25 cellular contexts compared by ENCODE assay signal in genomic region chr2:194380011-194380410, GRCh38.
A peak's percentile ranks its signal among the peaks of the same experiment; 100 is the strongest.
DNase-seq lines count a peak whose midpoint lies in the region; ATAC-seq lines count a peak whose summit lies in the region.
"Had no signal": no experiment of that assay in that cellular context is flagged by ENCODE, and none has a peak within 500 bp of the region (broad histone marks: within the 10 kb centered on the region; RNA-seq: fewer than 3 reads in every experiment).

No MANE protein-coding gene starts in this region.

- H3K9me2 ChIP-seq in Karpas-422 (replicated peaks; ENCODE audit: insufficient read depth, low read length): no peaks in the 10 kb centered on the region

- no peaks in the 10 kb centered on the region for H3K4me1 Mint-ChIP-seq in activated naive CD8-positive, alpha-beta T cell treated with anti-CD3 and anti-CD28 coated beads for 36 hours
- H3K4me1 Mint-ChIP-seq: CD14-positive monocyte, GM23338 had no signal

- H3K79me2 ChIP-seq in Karpas-422 (ENCODE audit: low read length) (no peaks in the 10 kb centered on the region), trophoblast cell (ENCODE audit: control insufficient read depth, insufficient read depth, low read length, poor library complexity) (no peaks in the 10 kb centered on the region)

- H3K27me3 ChIP-seq in Karpas-422 (ENCODE audit: low read length): no peaks in the 10 kb centered on the region
- no peaks in the 10 kb centered on the region for H3K27me3 ChIP-seq in trophoblast cell (ENCODE audit: insufficient read depth, low read length)
- H3K27me3 ChIP-seq: body of pancreas, colonic mucosa, right lobe of liver, stomach had no signal

- H3K27ac ChIP-seq in Karpas-422 (ENCODE audit: low read length): no peak overlapping the region
- no peak overlapping the region for H3K27ac ChIP-seq in trophoblast cell (ENCODE audit: low read depth, low read length)
- H3K27ac ChIP-seq: body of pancreas, colonic mucosa, right lobe of liver, stomach, VCaP had no signal

- H4K91ac ChIP-seq in trophoblast cell (ENCODE audit: low read depth, low read length): no peak overlapping the region

- H3K36me3 Mint-ChIP-seq in activated naive CD8-positive, alpha-beta T cell treated with anti-CD3 and anti-CD28 coated beads for 36 hours: no peaks in the 10 kb centered on the region
- H3K36me3 Mint-ChIP-seq: activated naive CD4-positive, alpha-beta T cell treated with anti-CD3 and anti-CD28 coated beads, Interleukin-2, amount 50 U/mL, for 72 hours; CD14-positive monocyte had no signal

- H2BK120ac ChIP-seq in trophoblast cell (ENCODE audit: insufficient read depth, low read length, poor library complexity): no peak overlapping the region

- H3K9me3 Mint-ChIP-seq in activated naive CD8-positive, alpha-beta T cell treated with anti-CD3 and anti-CD28 coated beads for 36 hours: peaks cover 8% of the 10 kb centered on the region

- no peaks in the 10 kb centered on the region for H4K20me1 ChIP-seq in Karpas-422 (ENCODE audit: insufficient read depth, low read depth, low read length)

- H3K9me3 ChIP-seq in Karpas-422 (ENCODE audit: low read length) (peaks cover 40% of the 10 kb centered on the region), trophoblast cell (ENCODE audit: insufficient read depth, low read depth, low read length) (no peaks in the 10 kb centered on the region)
- H3K9me3 ChIP-seq: body of pancreas, colonic mucosa, right lobe of liver had no signal

- no peaks in the 10 kb centered on the region for H3K79me1 ChIP-seq in trophoblast cell (ENCODE audit: low read length)

- H3K27me3 Mint-ChIP-seq in activated naive CD8-positive, alpha-beta T cell treated with anti-CD3 and anti-CD28 coated beads for 36 hours: no peaks in the 10 kb centered on the region
- H3K27me3 Mint-ChIP-seq: activated T-cell treated with anti-CD3 and anti-CD28 coated beads, Interleukin-2, amount 50 U/mL, for 24 hours had no signal

- no peak overlapping the region for H3K4me2 ChIP-seq in Karpas-422 (ENCODE audit: low read depth, low read length, poor library complexity, severe bottlenecking)
- H3K4me2 ChIP-seq in trophoblast cell (ENCODE audit: low read length): no peak overlapping the region
- H3K4me2 ChIP-seq: GM23338 had no signal

- H3K14ac ChIP-seq in trophoblast cell (ENCODE audit: low read length): no peak overlapping the region

- H3K4me3 Mint-ChIP-seq in activated naive CD8-positive, alpha-beta T cell treated with anti-CD3 and anti-CD28 coated beads for 36 hours: no peak overlapping the region
- H3K4me3 Mint-ChIP-seq: activated T-cell treated with anti-CD3 and anti-CD28 coated beads, Interleukin-2, amount 50 U/mL, for 24 hours; CD14-positive monocyte; GM23338 had no signal

- H2BK5ac ChIP-seq in trophoblast cell (ENCODE audit: low read depth, low read length, poor library complexity): no peak overlapping the region

- H3K9ac ChIP-seq in Karpas-422 (ENCODE audit: low read length) (no peak overlapping the region), trophoblast cell (ENCODE audit: low read length) (no peak overlapping the region)

- H3K27ac Mint-ChIP-seq in activated naive CD8-positive, alpha-beta T cell treated with anti-CD3 and anti-CD28 coated beads for 36 hours: no peak overlapping the region
- H3K27ac Mint-ChIP-seq: activated naive CD4-positive, alpha-beta T cell treated with anti-CD3 and anti-CD28 coated beads, Interleukin-2, amount 50 U/mL, for 72 hours; activated T-cell treated with anti-CD3 and anti-CD28 coated beads, Interleukin-2, amount 50 U/mL, for 24 hours; CD14-positive monocyte; GM23338 had no signal

- H3K4me1 ChIP-seq in Karpas-422 (ENCODE audit: low read length) (no peaks in the 10 kb centered on the region), trophoblast cell (ENCODE audit: control insufficient read depth in 1 of 2, insufficient read depth in 2 of 2, low read length in 2 of 2) (no peaks in the 10 kb centered on the region)
- H3K4me1 ChIP-seq: body of pancreas, colonic mucosa, right lobe of liver, stomach had no signal

- H3K36me3 ChIP-seq in Karpas-422 (ENCODE audit: insufficient read depth, low read length): no peaks in the 10 kb centered on the region
- no peaks in the 10 kb centered on the region for H3K36me3 ChIP-seq in trophoblast cell (ENCODE audit: control insufficient read depth in 1 of 2, insufficient read depth in 2 of 2, low read length in 2 of 2)
- H3K36me3 ChIP-seq: colonic mucosa, right lobe of liver, stomach had no signal

- no peak overlapping the region for H2AK5ac ChIP-seq in trophoblast cell (ENCODE audit: low read length)

- ATAC-seq in GM18511 (IDR thresholded peaks at IDR 0.05; ENCODE audit: unreplicated experiment) (peak; percentile 85), GM19452 (IDR thresholded peaks at IDR 0.05; ENCODE audit: unreplicated experiment) (peak; percentile 48), HG02852 (IDR thresholded peaks at IDR 0.05; ENCODE audit: unreplicated experiment) (peak; percentile 86), HG03432 (IDR thresholded peaks at IDR 0.05; ENCODE audit: unreplicated experiment) (peak; percentile 96)
- ATAC-seq: activated naive CD4-positive, alpha-beta T cell treated with anti-CD3 and anti-CD28 coated beads, Interleukin-2, amount 50 U/mL, for 72 hours; body of pancreas; GM23338; right lobe of liver had no signal

- H3K4me3 ChIP-seq in Karpas-422 (ENCODE audit: low read length) (no peak overlapping the region), trophoblast cell (ENCODE audit: low read depth, low read length) (no peak overlapping the region)
- H3K4me3 ChIP-seq: body of pancreas, colonic mucosa, GM23338, lung, right lobe of liver, stomach had no signal

- H4K8ac ChIP-seq in trophoblast cell (ENCODE audit: low read depth, low read length): no peak overlapping the region

- no peak overlapping the region for H3K18ac ChIP-seq in trophoblast cell (ENCODE audit: low read length)

- no CpG with 5 or more reads among the region's 1 CpG for WGBS in trophoblast cell (ENCODE audit: extremely low coverage, insufficient coverage, insufficient read length)

- H3K23ac ChIP-seq in trophoblast cell (ENCODE audit: low read length): no peak overlapping the region

- no peak overlapping the region for H2BK12ac ChIP-seq in trophoblast cell (ENCODE audit: low read length)

- no peak overlapping the region for H4K12ac ChIP-seq in trophoblast cell (ENCODE audit: low read depth, low read length)

- H3K4ac ChIP-seq in trophoblast cell (ENCODE audit: low read depth, low read length): no peak overlapping the region

- no peak for DNase-seq in Karpas-422
- no peak for DNase-seq in trophoblast cell
- DNase-seq in activated naive CD8-positive, alpha-beta T cell treated with anti-CD3 and anti-CD28 coated beads for 36 hours: no peak
- DNase-seq in GDM1 (lab: John Stamatoyannopoulos, UW): no peak
- DNase-seq: ACHN; activated CD4-positive, alpha-beta T cell treated with anti-CD3 and anti-CD28 coated beads, Interleukin-2, amount 50 U/mL, for 4 hours; activated T-cell treated with anti-CD3 and anti-CD28 coated beads, Interleukin-2, amount 50 U/mL, for 24 hours; body of pancreas; colonic mucosa; DMS53; islet precursor cell; NCI-H1417; NCI-H2171 treated with DMSO at 0.1 percent for 48 hours; NCI-H82; right lobe of liver; stomach had no signal

- no peak overlapping the region for H2AFZ ChIP-seq in Karpas-422 (ENCODE audit: low read length)
- no peak overlapping the region for H2AFZ ChIP-seq in trophoblast cell (ENCODE audit: insufficient read depth, low read length, poor library complexity)
- H2AFZ ChIP-seq: GM23338 had no signal
